ENCODE assay signal across 13 cellular contexts in the genomic region with DNA sequence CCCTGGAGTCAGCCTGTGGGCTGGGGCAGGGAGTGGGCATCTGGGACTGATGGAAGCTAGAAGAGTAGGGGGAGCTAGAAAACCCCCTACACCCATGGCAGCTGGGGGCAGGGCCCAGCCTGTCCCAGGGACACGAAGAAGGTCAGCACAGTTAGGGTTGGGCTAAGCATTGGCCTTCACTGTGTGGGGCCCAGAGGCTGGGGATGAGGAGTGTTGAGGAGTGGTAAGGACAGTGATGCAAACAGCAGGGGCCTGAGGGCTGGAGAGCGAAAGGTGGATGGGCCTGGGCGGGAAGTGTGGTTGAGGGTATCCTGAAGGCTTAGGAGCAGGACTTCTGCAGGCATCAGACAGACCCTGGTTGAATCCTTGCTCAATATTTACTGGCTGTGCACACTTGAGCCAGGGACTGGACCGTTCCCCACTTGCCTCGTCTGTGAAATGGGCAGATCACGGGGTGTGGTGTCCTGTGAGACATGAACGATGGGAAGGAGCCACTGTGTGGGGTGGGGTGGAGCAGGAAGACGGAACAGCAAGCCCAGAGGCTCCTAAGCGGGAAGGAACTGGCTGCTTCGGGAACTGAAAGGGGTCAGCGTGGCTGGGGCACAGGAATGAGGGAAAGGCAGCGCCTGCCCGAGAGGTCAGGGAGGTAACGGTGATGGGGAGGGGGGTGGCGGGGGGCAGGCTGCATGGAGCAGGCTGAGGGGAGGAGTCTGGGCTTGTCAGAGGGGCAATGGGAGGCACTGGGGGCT. TPM values are rescaled to one million over a fixed set of nuclear protein-coding genes. Genes with fewer than 3 reads are reported as not detected.
A peak's percentile ranks its signal among the peaks of the same experiment; 100 is the strongest.
DNase-seq lines count a peak whose midpoint lies in the region; ATAC-seq, FAIRE-seq and TF ChIP-seq lines count a peak whose summit lies in the region.
"Had no signal": no experiment of that assay in that cellular context is flagged by ENCODE, and none has a peak within 500 bp of the region (broad histone marks: within the 10 kb centered on the region; RNA-seq: fewer than 3 reads in every experiment).

No MANE protein-coding gene starts in this region.

- no peaks in the 10 kb centered on the region for H3K27me3 ChIP-seq in lower lobe of right lung (ENCODE audit: low read depth)
- H3K27me3 ChIP-seq in thoracic aorta (replicated peaks; ENCODE audit: insufficient read depth): no peaks in the 10 kb centered on the region

- DNase-seq in activated CD4-positive, alpha-beta T cell treated with anti-CD3 and anti-CD28 coated beads, Interleukin-2, amount 10 ng/mL, durations not matched to agents 24 days and 14 days: no peak
- DNase-seq in activated CD4-positive, alpha-beta T cell treated with anti-CD3 and anti-CD28 coated beads for 4 hours: no peak
- DNase-seq in lower lobe of right lung (peak; percentile 73), thoracic aorta (ENCODE audit: low spot score) (no peak), HTR-8/SVneo (ENCODE audit: insufficient read length, low spot score) (no peak), activated gamma-delta T cell (lab: John Stamatoyannopoulos, UW) (no peak)
- DNase-seq: DND-41, NCI-H1694 treated with DMSO at 0.1 percent for 48 hours had no signal

- H3K27ac Mint-ChIP-seq in activated CD4-positive, alpha-beta T cell treated with anti-CD3 and anti-CD28 coated beads, Interleukin-2, amount 10 ng/mL, durations not matched to agents 24 days and 14 days: peak overlapping the region; percentile 9

- peaks cover 45% of the 10 kb centered on the region for H3K4me1 Mint-ChIP-seq in activated CD4-positive, alpha-beta T cell treated with anti-CD3 and anti-CD28 coated beads, Interleukin-2, amount 10 ng/mL, durations not matched to agents 24 days and 14 days

- H3K36me3 Mint-ChIP-seq in activated CD4-positive, alpha-beta T cell treated with anti-CD3 and anti-CD28 coated beads, Interleukin-2, amount 10 ng/mL, durations not matched to agents 24 days and 14 days (ENCODE audit: low read depth): peaks cover 10% of the 10 kb centered on the region

- no peak overlapping the region for H3K4me3 Mint-ChIP-seq in activated CD4-positive, alpha-beta T cell treated with anti-CD3 and anti-CD28 coated beads, Interleukin-2, amount 10 ng/mL, durations not matched to agents 24 days and 14 days

- intact Hi-C loops in activated CD4-positive, alpha-beta T cell treated with anti-CD3 and anti-CD28 coated beads, Interleukin-2, amount 10 ng/mL, durations not matched to agents 24 days and 14 days (cut with micrococcal nuclease): no loop called here
- intact Hi-C loops in lower lobe of right lung (cut with DNase I): no loop called here

- H3K9me3 Mint-ChIP-seq in activated CD4-positive, alpha-beta T cell treated with anti-CD3 and anti-CD28 coated beads, Interleukin-2, amount 10 ng/mL, durations not matched to agents 24 days and 14 days: no peaks in the 10 kb centered on the region
- H3K9me3 Mint-ChIP-seq: T-helper 1 cell treated with Interleukin-12 subunit alpha and Interleukin-12 subunit beta and Interleukin-4 antibody, amounts not matched to agents 30 μg/mL and 1 μg/mL, for 36 hours had no signal

- H3K36me3 ChIP-seq in lower lobe of right lung (peaks cover 27% of the 10 kb centered on the region), thoracic aorta (no peaks in the 10 kb centered on the region)

- H3K27me3 Mint-ChIP-seq in activated CD4-positive, alpha-beta T cell treated with anti-CD3 and anti-CD28 coated beads, Interleukin-2, amount 10 ng/mL, durations not matched to agents 24 days and 14 days: no peaks in the 10 kb centered on the region

- H3K9me3 ChIP-seq in lower lobe of right lung: no peaks in the 10 kb centered on the region
- H3K9me3 ChIP-seq in thoracic aorta: no peaks in the 10 kb centered on the region

- ATAC-seq in lower lobe of right lung (peak; percentile 2 to 8), thoracic aorta (ENCODE audit: insufficient number of reproducible peaks, low FRiP score, low read depth) (no peak), HG02981 (IDR thresholded peaks at IDR 0.05; ENCODE audit: unreplicated experiment) (no peak)

- TF ChIP-seq CTCF in lower lobe of right lung (IDR thresholded peaks at IDR 0.05) (no peak), thoracic aorta (IDR thresholded peaks at IDR 0.05) (no peak)

- H3K27ac ChIP-seq in angular gyrus (ENCODE audit: low read depth, low read length) (peak overlapping the region; percentile 37), lower lobe of right lung (peak overlapping the region; percentile 73), thoracic aorta (no peak overlapping the region)
- H3K27ac ChIP-seq: epithelial cell of prostate had no signal

- H3K4me3 ChIP-seq in lower lobe of right lung: peak overlapping the region; percentile 41
- H3K4me3 ChIP-seq in thoracic aorta: peak overlapping the region; percentile 16

- FAIRE-seq in HTR-8/SVneo (lab: Jason Lieb, UNC): no peak
- FAIRE-seq: A204.1 had no signal

- H3K4me1 ChIP-seq in lower lobe of right lung (peaks cover 91% of the 10 kb centered on the region), thoracic aorta (ENCODE audit: control insufficient read depth in 1 of 2, low read depth in 2 of 2) (peaks cover 4 to 47% of the 10 kb centered on the region in 2 donors)

RNA-seq across cellular contexts. Expression of a gene that starts 7.3 kb away (rescaled TPM):
- 28.1 and 28.8 TPM in 2 replicates for total RNA-seq in activated CD4-positive, alpha-beta T cell treated with anti-CD3 and anti-CD28 coated beads, Interleukin-2, amount 10 ng/mL, durations not matched to agents 24 days and 14 days
- total RNA-seq in lower lobe of right lung (103 TPM), thoracic aorta (10 to 100 TPM; 17.5 to 20.2 TPM)

RNA-seq across cellular contexts. Expression of a gene that starts 38.1 kb away (rescaled TPM):
- total RNA-seq in activated CD4-positive, alpha-beta T cell treated with anti-CD3 and anti-CD28 coated beads, Interleukin-2, amount 10 ng/mL, durations not matched to agents 24 days and 14 days: 47.4 and 47.6 TPM in 2 replicates
- 18.3 TPM for total RNA-seq in lower lobe of right lung
- total RNA-seq in thoracic aorta: 10 to 100 TPM in 1 of 2 donors, 1 to 10 TPM in 1; 7.0 to 17.6 TPM

Comparison
In these comparisons a context has a peak if more than half of its experiments do, and no peak if none do; other contexts are left out.
1. H3K27ac ChIP-seq: peak in angular gyrus (single experiment) and lower lobe of right lung (single experiment); none in thoracic aorta (0 of 2).
2. ATAC-seq: peak in lower lobe of right lung (2 of 2); none in thoracic aorta (single experiment) and HG02981 (single experiment).